1 cellular context compared by ENCODE assay signal in the genomic region with DNA sequence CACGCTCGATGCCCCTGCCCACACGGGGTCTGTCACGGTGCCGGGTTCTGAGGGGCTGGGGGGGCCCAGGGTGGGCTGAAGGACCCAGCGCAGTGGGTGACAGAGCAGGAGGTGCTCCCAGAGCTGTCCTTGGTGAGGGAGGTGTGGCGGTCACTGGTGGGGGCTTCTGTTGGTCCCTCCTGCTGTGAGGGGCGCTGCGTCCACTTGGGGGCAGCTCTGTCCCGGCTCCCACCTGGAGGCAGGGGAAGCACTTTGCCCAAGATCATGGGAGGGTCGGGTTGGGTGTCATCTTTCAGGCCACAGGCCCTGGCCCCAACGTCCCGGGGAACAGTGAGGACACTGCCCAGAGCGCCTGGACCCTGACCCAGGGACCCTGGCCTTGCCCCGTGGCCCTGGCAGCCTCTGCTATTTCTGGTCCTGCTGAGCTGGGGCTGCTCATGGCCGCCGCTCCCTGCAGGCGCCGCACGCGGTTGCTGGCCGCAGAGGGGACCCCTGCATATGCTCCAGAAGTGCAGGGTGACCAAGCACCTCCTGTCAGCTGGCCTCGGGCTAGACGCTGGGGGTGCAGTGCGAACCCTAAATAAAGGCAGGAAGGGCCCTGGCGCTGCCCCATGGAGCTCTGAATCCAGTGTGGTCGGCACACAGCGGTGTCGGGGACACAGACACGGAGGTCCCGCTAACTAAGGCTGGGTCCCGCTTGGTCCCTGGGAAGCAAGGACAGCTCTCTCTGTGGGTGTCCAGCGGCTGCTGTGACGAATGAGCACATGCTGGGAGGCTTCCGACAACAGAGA.
TF ChIP-seq lines count a peak whose summit lies in the region.

No MANE protein-coding gene starts in this region.

TF ChIP-seq in liver, 16 proteins besides CTCF, POLR2A, EP300 and RAD21 (continued from another document):
- TF ChIP-seq, protein P1, sequence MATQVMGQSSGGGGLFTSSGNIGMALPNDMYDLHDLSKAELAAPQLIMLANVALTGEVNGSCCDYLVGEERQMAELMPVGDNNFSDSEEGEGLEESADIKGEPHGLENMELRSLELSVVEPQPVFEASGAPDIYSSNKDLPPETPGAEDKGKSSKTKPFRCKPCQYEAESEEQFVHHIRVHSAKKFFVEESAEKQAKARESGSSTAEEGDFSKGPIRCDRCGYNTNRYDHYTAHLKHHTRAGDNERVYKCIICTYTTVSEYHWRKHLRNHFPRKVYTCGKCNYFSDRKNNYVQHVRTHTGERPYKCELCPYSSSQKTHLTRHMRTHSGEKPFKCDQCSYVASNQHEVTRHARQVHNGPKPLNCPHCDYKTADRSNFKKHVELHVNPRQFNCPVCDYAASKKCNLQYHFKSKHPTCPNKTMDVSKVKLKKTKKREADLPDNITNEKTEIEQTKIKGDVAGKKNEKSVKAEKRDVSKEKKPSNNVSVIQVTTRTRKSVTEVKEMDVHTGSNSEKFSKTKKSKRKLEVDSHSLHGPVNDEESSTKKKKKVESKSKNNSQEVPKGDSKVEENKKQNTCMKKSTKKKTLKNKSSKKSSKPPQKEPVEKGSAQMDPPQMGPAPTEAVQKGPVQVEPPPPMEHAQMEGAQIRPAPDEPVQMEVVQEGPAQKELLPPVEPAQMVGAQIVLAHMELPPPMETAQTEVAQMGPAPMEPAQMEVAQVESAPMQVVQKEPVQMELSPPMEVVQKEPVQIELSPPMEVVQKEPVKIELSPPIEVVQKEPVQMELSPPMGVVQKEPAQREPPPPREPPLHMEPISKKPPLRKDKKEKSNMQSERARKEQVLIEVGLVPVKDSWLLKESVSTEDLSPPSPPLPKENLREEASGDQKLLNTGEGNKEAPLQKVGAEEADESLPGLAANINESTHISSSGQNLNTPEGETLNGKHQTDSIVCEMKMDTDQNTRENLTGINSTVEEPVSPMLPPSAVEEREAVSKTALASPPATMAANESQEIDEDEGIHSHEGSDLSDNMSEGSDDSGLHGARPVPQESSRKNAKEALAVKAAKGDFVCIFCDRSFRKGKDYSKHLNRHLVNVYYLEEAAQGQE (IDR thresholded peaks at IDR 0.05) = peak; percentile 38
- TF ChIP-seq TAF1 (conservative IDR thresholded peaks at IDR 0.05) = no peak
- TF ChIP-seq JUND (IDR thresholded peaks at IDR 0.05) = peak; percentile 33 to 42
- peak; percentile 97 for TF ChIP-seq HNF4G (IDR thresholded peaks at IDR 0.05)
- no peak for TF ChIP-seq FOXA2 (IDR thresholded peaks at IDR 0.05)
- TF ChIP-seq NR2F2 (IDR thresholded peaks at IDR 0.05) = peak; percentile 92
- TF ChIP-seq GABPA (IDR thresholded peaks at IDR 0.05 in 1 of 2, conservative IDR thresholded peaks at IDR 0.05 in 1 of 2) = no peak
- TF ChIP-seq YY1 (IDR thresholded peaks at IDR 0.05) = peak; percentile 90
- TF ChIP-seq, protein P2, sequence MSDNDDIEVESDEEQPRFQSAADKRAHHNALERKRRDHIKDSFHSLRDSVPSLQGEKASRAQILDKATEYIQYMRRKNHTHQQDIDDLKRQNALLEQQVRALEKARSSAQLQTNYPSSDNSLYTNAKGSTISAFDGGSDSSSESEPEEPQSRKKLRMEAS (IDR thresholded peaks at IDR 0.05) = peak; percentile 87
- no peak for TF ChIP-seq FOXA1 (IDR thresholded peaks at IDR 0.05)
- peak; percentile 96 for TF ChIP-seq SP1 (IDR thresholded peaks at IDR 0.05)
- TF ChIP-seq, protein P3, sequence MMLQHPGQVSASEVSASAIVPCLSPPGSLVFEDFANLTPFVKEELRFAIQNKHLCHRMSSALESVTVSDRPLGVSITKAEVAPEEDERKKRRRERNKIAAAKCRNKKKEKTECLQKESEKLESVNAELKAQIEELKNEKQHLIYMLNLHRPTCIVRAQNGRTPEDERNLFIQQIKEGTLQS (IDR thresholded peaks at IDR 0.05) = no peak
